In the genomic region with DNA sequence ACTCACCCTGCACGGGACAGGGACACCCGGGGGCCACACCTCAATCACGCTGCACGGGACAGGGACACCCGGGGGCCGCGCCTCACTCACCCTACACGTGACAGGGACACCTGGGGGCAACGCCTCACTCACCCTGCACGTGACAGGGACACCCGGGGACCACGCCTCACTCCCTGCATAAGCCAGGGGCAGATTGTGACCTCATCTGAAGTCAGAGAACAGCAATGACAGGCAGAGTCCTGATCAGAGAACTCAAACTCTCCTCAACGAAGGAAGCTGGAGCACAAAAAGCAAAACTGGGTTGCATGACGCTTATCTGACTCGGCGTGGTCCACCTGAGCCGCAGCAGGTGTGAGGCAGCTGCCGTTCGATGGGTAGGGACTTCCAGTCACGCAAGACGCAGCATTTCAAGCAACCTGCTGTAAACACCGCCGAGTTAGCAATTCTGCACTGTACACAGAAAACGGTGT, we compare ENCODE assay signal across 18 cellular contexts. TPM values are rescaled to one million over a fixed set of nuclear protein-coding genes. Genes with fewer than 3 reads are reported as not detected.
DNase-seq lines count a peak whose midpoint lies in the region; ATAC-seq and TF ChIP-seq lines count a peak whose summit lies in the region.
"Had no signal": no experiment of that assay in that cellular context is flagged by ENCODE, and none has a peak within 500 bp of the region (broad histone marks: within the 10 kb centered on the region; RNA-seq: fewer than 3 reads in every experiment).

No MANE protein-coding gene starts in this region.

- H3K4me3 Mint-ChIP-seq in T-helper 2 cell treated with Interferon-gamma antibody and Interleukin-4, amounts not matched to agents 5 μg/mL and 100 μg/mL, for 36 hours = peak overlapping the region; percentile 24
- H3K4me3 Mint-ChIP-seq: activated T-helper 1 cell treated with anti-CD3 and anti-CD28 coated beads, Interleukin-12 subunit alpha, Interleukin-12 subunit beta, Interleukin-2, Interleukin-4 antibody, amounts not matched to agents 30 ng/mL and 10 ng/mL and 1 ng/mL, durations not matched to agents 14 hours and 24 hours and 36 hours; neural crest cell had no signal

- H3K27me3 ChIP-seq in HL-60 (ENCODE audit: insufficient read depth, poor library complexity, severe bottlenecking) (peaks cover 6% of the 10 kb centered on the region), osteoblast (ENCODE audit: insufficient read depth, low read length) (peaks cover 14% of the 10 kb centered on the region)

- peak overlapping the region; percentile 20 for H3K4me3 ChIP-seq in HL-60 (replicated peaks; ENCODE audit: insufficient read depth, low read length)
- H3K4me3 ChIP-seq in osteoblast (ENCODE audit: insufficient read depth, low read length) = no peak overlapping the region
- H3K4me3 ChIP-seq: right atrium auricular region had no signal

- no peak for DNase-seq in T-helper 2 cell treated with Interferon-gamma antibody and Interleukin-4, amounts not matched to agents 5 μg/mL and 100 μg/mL, for 36 hours (ENCODE audit: low spot score)
- DNase-seq in T-helper 2 cell (no peak), HL-60 (ENCODE audit: low read depth in 1 of 2, low spot score in 1 of 2) (no peak), SW480 (ENCODE audit: low spot score) (peak; percentile 78), osteoblast (ENCODE audit: insufficient read length, low spot score, missing footprints) (peak; percentile 61), NCI-H1092 (lab: John Stamatoyannopoulos, UW) (no peak), Ammon's horn (ENCODE audit: low spot score) (no peak)
- DNase-seq: amygdala; mammary epithelial cell; NCI-H446; stimulated activated CD4-positive, alpha-beta T cell treated with anti-CD3 and anti-CD28 coated beads, Interleukin-2, amount 100 ng/mL, for 24 hours; stimulated activated CD8-positive, alpha-beta memory T cell treated with anti-CD3 and anti-CD28 coated beads, Interleukin-4, amount 100 ng/mL, for 48 hours had no signal

- no peaks in the 10 kb centered on the region for H3K9me3 ChIP-seq in osteoblast (ENCODE audit: low read depth, low read length)

- no peak overlapping the region for H3K4me2 ChIP-seq in osteoblast (ENCODE audit: insufficient read depth, low read length)

- H3K4me1 ChIP-seq in osteoblast (ENCODE audit: insufficient read depth, low read length) = no peaks in the 10 kb centered on the region

- H3K36me3 ChIP-seq in osteoblast (ENCODE audit: insufficient read depth, low read length) = no peaks in the 10 kb centered on the region
- H3K36me3 ChIP-seq: right atrium auricular region had no signal

- no peak overlapping the region for H2AFZ ChIP-seq in osteoblast (ENCODE audit: low read length)

- peaks cover 20% of the 10 kb centered on the region for H3K36me3 Mint-ChIP-seq in T-helper 2 cell treated with Interferon-gamma antibody and Interleukin-4, amounts not matched to agents 5 μg/mL and 100 μg/mL, for 36 hours (ENCODE audit: low read depth)

- no peaks in the 10 kb centered on the region for H3K79me2 ChIP-seq in osteoblast (ENCODE audit: insufficient read depth, low read length)

- H3K27ac ChIP-seq in HL-60 (replicated peaks) (no peak overlapping the region), osteoblast (ENCODE audit: low read depth, low read length) (no peak overlapping the region)
- H3K27ac ChIP-seq: right atrium auricular region had no signal

- H3K27ac Mint-ChIP-seq in T-helper 2 cell treated with Interferon-gamma antibody and Interleukin-4, amounts not matched to agents 5 μg/mL and 100 μg/mL, for 36 hours = no peak overlapping the region
- H3K27ac Mint-ChIP-seq: activated T-helper 1 cell treated with anti-CD3 and anti-CD28 coated beads, Interleukin-12 subunit alpha, Interleukin-12 subunit beta, Interleukin-2, Interleukin-4 antibody, amounts not matched to agents 30 ng/mL and 10 ng/mL and 1 ng/mL, durations not matched to agents 14 hours and 24 hours and 36 hours had no signal

- no peak for TF ChIP-seq CTCF in HL-60 (IDR thresholded peaks at IDR 0.05; ENCODE audit: insufficient read depth, low read length)
- TF ChIP-seq CTCF in osteoblast (IDR thresholded peaks at IDR 0.05; ENCODE audit: extremely low read depth, low read depth, low read length) = no peak

- peaks cover 8% of the 10 kb centered on the region for H3K9me3 Mint-ChIP-seq in T-helper 2 cell treated with Interferon-gamma antibody and Interleukin-4, amounts not matched to agents 5 μg/mL and 100 μg/mL, for 36 hours
- H3K9me3 Mint-ChIP-seq: neural crest cell had no signal

- no peaks in the 10 kb centered on the region for H4K20me1 ChIP-seq in osteoblast (ENCODE audit: insufficient read depth, low read length)

- no peaks in the 10 kb centered on the region for H3K27me3 Mint-ChIP-seq in T-helper 2 cell treated with Interferon-gamma antibody and Interleukin-4, amounts not matched to agents 5 μg/mL and 100 μg/mL, for 36 hours (ENCODE audit: low read depth)

- ATAC-seq in HG02759 (IDR thresholded peaks at IDR 0.05; ENCODE audit: unreplicated experiment) = no peak

- peaks cover 7% of the 10 kb centered on the region for H3K4me1 Mint-ChIP-seq in T-helper 2 cell treated with Interferon-gamma antibody and Interleukin-4, amounts not matched to agents 5 μg/mL and 100 μg/mL, for 36 hours (ENCODE audit: low read depth)
- H3K4me1 Mint-ChIP-seq: neural crest cell had no signal

RNA-seq across cellular contexts. Expression of gene TERT, which starts 3.2 kb away (rescaled TPM):
- total RNA-seq in osteoblast = not detected in 2 replicates
- total RNA-seq: endothelial cell of umbilical vein, mammary epithelial cell, right atrium auricular region, RPMI7951 had no signal

RNA-seq across cellular contexts. Expression of gene CLPTM1L, which starts 53.3 kb away (rescaled TPM):
- 134 and 139 TPM in 2 replicates for total RNA-seq in osteoblast

Comparison
In these comparisons a context has a peak if more than half of its experiments do, and no peak if none do; other contexts are left out.
1. DNase-seq: peak in SW480 (single experiment) and osteoblast (single experiment); none in T-helper 2 cell treated with Interferon-gamma antibody and Interleukin-4, amounts not matched to agents 5 μg/mL and 100 μg/mL, for 36 hours (single experiment), T-helper 2 cell (0 of 5), HL-60 (0 of 2), NCI-H1092 (single experiment) and Ammon's horn (single experiment).